14 cellular contexts compared by ENCODE assay signal in genomic region chr6:21151178-21151956, GRCh38.
"Had no signal": no experiment of that assay in that cellular context is flagged by ENCODE, and none has a peak within 500 bp of the region (broad histone marks: within the 10 kb centered on the region; RNA-seq: fewer than 3 reads in every experiment).

No MANE protein-coding gene starts in this region.

- H3K36me3 Mint-ChIP-seq: activated naive CD4-positive, alpha-beta T cell treated with anti-CD3 and anti-CD28 coated beads, Interleukin-2, amount 10 ng/mL, durations not matched to agents 7 days and 5 days had no signal

- H3K9me3 Mint-ChIP-seq: activated naive CD4-positive, alpha-beta T cell treated with anti-CD3 and anti-CD28 coated beads, Interleukin-2, amount 10 ng/mL, durations not matched to agents 7 days and 5 days had no signal

- H3K4me3 Mint-ChIP-seq: activated naive CD4-positive, alpha-beta T cell treated with anti-CD3 and anti-CD28 coated beads, Interleukin-2, amount 10 ng/mL, durations not matched to agents 7 days and 5 days; T-helper 17 cell had no signal

- H3K27me3 Mint-ChIP-seq: activated naive CD4-positive, alpha-beta T cell treated with anti-CD3 and anti-CD28 coated beads, Interleukin-2, amount 10 ng/mL, durations not matched to agents 7 days and 5 days; T-helper 17 cell had no signal

- ATAC-seq: left colon; stimulated activated naive CD8-positive, alpha-beta T cell treated with anti-CD3 and anti-CD28 coated beads, Interleukin-15, Interleukin-2, amounts not matched to agents 100 U/mL and 50 U/mL, for 24 hours; T-helper 17 cell had no signal

- H3K27ac Mint-ChIP-seq: activated naive CD4-positive, alpha-beta T cell treated with anti-CD3 and anti-CD28 coated beads, Interleukin-2, amount 10 ng/mL, durations not matched to agents 7 days and 5 days; T-helper 17 cell had no signal

- H3K4me1 Mint-ChIP-seq: activated naive CD4-positive, alpha-beta T cell treated with anti-CD3 and anti-CD28 coated beads, Interleukin-2, amount 10 ng/mL, durations not matched to agents 7 days and 5 days had no signal

- DNase-seq: activated CD4-positive, alpha-beta T cell treated with anti-CD3 and anti-CD28 coated beads, Interleukin-2, amount 50 U/mL, for 1 hour; activated CD4-positive, CD25-positive, alpha-beta regulatory T cell treated with anti-CD3 and anti-CD28 coated beads, Interleukin-2, amount 50 U/mL, for 72 hours; activated CD8-positive, alpha-beta memory T cell treated with anti-CD3 and anti-CD28 coated beads for 24 hours; activated CD8-positive, alpha-beta memory T cell treated with anti-CD3 and anti-CD28 coated beads, Interleukin-2, amount 50 U/mL, for 48 hours; activated effector memory CD4-positive, alpha-beta T cell treated with Interleukin-2 at 50 U/mL for 16 hours; activated naive CD4-positive, alpha-beta T cell treated with anti-CD3 and anti-CD28 coated beads, Interleukin-2, amount 10 ng/mL, durations not matched to agents 7 days and 5 days; activated T-cell treated with anti-CD3 and anti-CD28 coated beads, Interleukin-2, amount 50 U/mL, for 48 hours; dermis blood vessel endothelial cell; effector memory CD4-positive, alpha-beta T cell; left colon; stimulated activated CD4-positive, alpha-beta T cell treated with anti-CD3 and anti-CD28 coated beads, Interleukin-2, amount 100 ng/mL, for 24 hours; stimulated activated naive CD8-positive, alpha-beta T cell treated with anti-CD3 and anti-CD28 coated beads, Interleukin-15, Interleukin-2, amounts not matched to agents 100 U/mL and 50 U/mL, for 24 hours; T-helper 17 cell; upper lobe of left lung had no signal
